Comparison of ENCODE assay signal across 30 cellular contexts in the genomic region with DNA sequence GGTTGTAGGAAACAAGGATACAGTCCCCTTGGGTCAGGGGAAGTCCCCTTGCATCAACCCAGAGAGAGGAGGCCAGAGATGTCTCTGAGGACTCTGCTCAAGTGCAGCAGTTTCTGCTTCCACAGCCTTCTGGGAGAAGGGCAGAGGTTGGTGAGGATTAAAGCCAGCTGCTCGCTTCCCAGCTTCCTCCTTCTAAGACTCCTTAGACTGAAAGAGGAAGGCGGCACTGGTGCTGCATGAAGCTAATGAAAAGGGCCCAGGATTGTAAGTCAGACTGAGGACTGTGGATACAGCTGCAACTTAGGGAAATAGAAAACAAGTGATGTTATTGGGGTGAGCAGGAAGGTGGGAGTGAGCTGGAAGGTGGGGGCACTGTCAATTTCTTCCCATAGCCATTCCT. TPM values are rescaled to one million over a fixed set of nuclear protein-coding genes. Genes with fewer than 3 reads are reported as not detected.
DNase-seq lines count a peak whose midpoint lies in the region; ATAC-seq and TF ChIP-seq lines count a peak whose summit lies in the region.
"Had no signal": no experiment of that assay in that cellular context is flagged by ENCODE, and none has a peak within 500 bp of the region (broad histone marks: within the 10 kb centered on the region; RNA-seq: fewer than 3 reads in every experiment).

Gene OR52K1, plus strand, starts transcription at position 202 of the 400 bp plus-strand sequence. CDS start 6,255 bp downstream, outside the sequence.

- no peaks in the 10 kb centered on the region for H3K9me2 ChIP-seq in PC-3 (replicated peaks; ENCODE audit: low read length)
- H3K9me2 ChIP-seq in hepatocyte (replicated peaks; ENCODE audit: insufficient read depth) = no peaks in the 10 kb centered on the region

- no peak for DNase-seq in MCF 10A (ENCODE audit: unreplicated experiment)
- no peak for DNase-seq in breast epithelium (ENCODE audit: low spot score in 2 of 2)
- DNase-seq in PC-3 = no peak
- no peak for DNase-seq in hepatocyte (ENCODE audit: low spot score)
- DNase-seq in ACHN = no peak
- no peak for DNase-seq in COLO668 (lab: John Stamatoyannopoulos, UW; ENCODE audit: unreplicated experiment)
- DNase-seq: 8988T; activated CD4-positive, alpha-beta memory T cell treated with anti-CD3 and anti-CD28 coated beads for 36 hours; activated CD4-positive, CD25-positive, alpha-beta regulatory T cell; activated gamma-delta T cell treated with Interleukin-2 at 50 U/mL for 16 hours; activated T-cell treated with anti-CD3 and anti-CD28 coated beads for 4 hours; BE2C; dermis blood vessel endothelial cell; EL; mesenchymal stem cell; naive thymus-derived CD8-positive, alpha-beta T cell; NCI-H526; SHP77; stimulated activated CD4-positive, alpha-beta T cell treated with anti-CD3 and anti-CD28 coated beads, Interleukin-2, amount 100 ng/mL, for 24 hours; stimulated activated naive CD8-positive, alpha-beta T cell treated with anti-CD3 and anti-CD28 coated beads, Interleukin-15, Interleukin-2, amounts not matched to agents 100 U/mL and 50 U/mL, for 24 hours; transverse colon had no signal

- WGBS in hepatocyte (ENCODE audit: low lambda C conversion rate, missing lambda C conversion rate) = 82% methylated on average over 2 of the region's 2 CpGs

- H3K9me3 ChIP-seq in breast epithelium (no peaks in the 10 kb centered on the region), PC-3 (ENCODE audit: low read length) (no peaks in the 10 kb centered on the region), hepatocyte (ENCODE audit: low read depth) (no peaks in the 10 kb centered on the region)
- H3K9me3 ChIP-seq: adrenal gland, BE2C, transverse colon had no signal

- no peak for TF ChIP-seq POLR2A in breast epithelium (IDR thresholded peaks at IDR 0.05)

- H3K36me3 Mint-ChIP-seq in MCF 10A (ENCODE audit: insufficient read depth, unreplicated experiment) = peaks cover 6% of the 10 kb centered on the region
- H3K36me3 Mint-ChIP-seq: activated CD4-positive, alpha-beta memory T cell treated with anti-CD3 and anti-CD28 coated beads for 36 hours; naive thymus-derived CD8-positive, alpha-beta T cell had no signal

- H3K9me3 Mint-ChIP-seq in MCF 10A (ENCODE audit: unreplicated experiment) = peaks cover 7% of the 10 kb centered on the region
- H3K9me3 Mint-ChIP-seq: activated CD4-positive, alpha-beta memory T cell treated with anti-CD3 and anti-CD28 coated beads for 36 hours; naive thymus-derived CD8-positive, alpha-beta T cell; T-helper 2 cell treated with Interferon-gamma antibody and Interleukin-4, amounts not matched to agents 5 μg/mL and 100 μg/mL, for 36 hours had no signal

- no peak for ATAC-seq in PC-3
- ATAC-seq in GM19467 (IDR thresholded peaks at IDR 0.05; ENCODE audit: unreplicated experiment) = no peak
- ATAC-seq: HCT116; naive thymus-derived CD8-positive, alpha-beta T cell; stimulated activated naive CD8-positive, alpha-beta T cell treated with anti-CD3 and anti-CD28 coated beads, Interleukin-15, Interleukin-2, amounts not matched to agents 100 U/mL and 50 U/mL, for 24 hours had no signal

- H3K4me3 ChIP-seq in breast epithelium (no peak within 1 kb of the TSS), PC-3 (ENCODE audit: low read length) (no peak within 1 kb of the TSS), hepatocyte (no peak within 1 kb of the TSS)
- H3K4me3 ChIP-seq: adrenal gland, transverse colon had no signal

- BruUV-seq in MCF 10A (replicated peaks; lab: Mats Ljungman, UMichigan) (no TSS peak), PC-3 (replicated peaks; lab: Mats Ljungman, UMichigan) (no TSS peak)

- H3K36me3 ChIP-seq in breast epithelium = no peaks in the 10 kb centered on the region
- no peaks in the 10 kb centered on the region for H3K36me3 ChIP-seq in PC-3 (ENCODE audit: low read depth, low read length)
- H3K36me3 ChIP-seq in hepatocyte (replicated peaks; ENCODE audit: insufficient read depth, low read depth) = no peaks in the 10 kb centered on the region
- H3K36me3 ChIP-seq: adrenal gland, BE2C, transverse colon had no signal

- TF ChIP-seq CTCF in MCF 10A (IDR thresholded peaks at IDR 0.05; ENCODE audit: unreplicated experiment) = no peak
- no peak for TF ChIP-seq CTCF in breast epithelium (IDR thresholded peaks at IDR 0.05)
- TF ChIP-seq CTCF in PC-3 (conservative IDR thresholded peaks at IDR 0.05; ENCODE audit: low read depth, low read length) = no peak
- no peak for TF ChIP-seq CTCF in hepatocyte (IDR thresholded peaks at IDR 0.05; ENCODE audit: poor library complexity)

- no peaks in the 10 kb centered on the region for H4K20me1 ChIP-seq in PC-3 (ENCODE audit: low read length)
- no peaks in the 10 kb centered on the region for H4K20me1 ChIP-seq in hepatocyte (ENCODE audit: insufficient read depth, poor library complexity, severe bottlenecking)

- H3K4me2 ChIP-seq in PC-3 (ENCODE audit: low read length) (peak within 1 kb of the TSS; percentile 65), hepatocyte (no peak within 1 kb of the TSS)

- in situ Hi-C loops in ACHN (cut with HindIII; ENCODE audit: low pct_ligation_motif_present, low pct_unique_long_range_greater_than_20kb, low sequenced_read_pairs) = no loop called here

- no peaks in the 10 kb centered on the region for H3K79me2 ChIP-seq in PC-3 (ENCODE audit: low read length)
- no peaks in the 10 kb centered on the region for H3K79me2 ChIP-seq in hepatocyte
- H3K79me2 ChIP-seq: parathyroid adenoma had no signal

- POLR2A ChIA-PET in MCF 10A (lab: Yijun Ruan, JAX) (interaction anchor here (1.1 kb wide), 1 partner anchor 89 kb away, joined by 3 read pairs; no protein-coding TSS in a partner anchor), PC-3 (lab: Charles Lee; ENCODE audit: unreplicated experiment) (no interaction called here)

- H3F3A ChIP-seq in PC-3 (ENCODE audit: low read length, unreplicated experiment) = peaks cover 6% of the 10 kb centered on the region

- no peak within 1 kb of the TSS for H3K9ac ChIP-seq in PC-3 (ENCODE audit: low read length)
- H3K9ac ChIP-seq: parathyroid adenoma had no signal

- no peak within 1 kb of the TSS for H3K4me3 Mint-ChIP-seq in MCF 10A (ENCODE audit: unreplicated experiment)
- H3K4me3 Mint-ChIP-seq: activated CD4-positive, alpha-beta memory T cell treated with anti-CD3 and anti-CD28 coated beads for 36 hours; naive thymus-derived CD8-positive, alpha-beta T cell; T-helper 2 cell treated with Interferon-gamma antibody and Interleukin-4, amounts not matched to agents 5 μg/mL and 100 μg/mL, for 36 hours had no signal

- H3K27ac ChIP-seq in breast epithelium (no peak within 1 kb of the TSS), PC-3 (ENCODE audit: low read length) (peak within 1 kb of the TSS; percentile 93), hepatocyte (peak within 1 kb of the TSS; percentile 47), temporal lobe (ENCODE audit: low read depth, low read length) (peak within 1 kb of the TSS; percentile 24)
- H3K27ac ChIP-seq: adrenal gland, parathyroid adenoma, transverse colon had no signal

- H3K4me1 Mint-ChIP-seq in MCF 10A (ENCODE audit: insufficient read depth, unreplicated experiment) = peaks cover 12% of the 10 kb centered on the region
- H3K4me1 Mint-ChIP-seq: naive thymus-derived CD8-positive, alpha-beta T cell had no signal

- H2AFZ ChIP-seq in PC-3 (ENCODE audit: low read length) = no peak within 1 kb of the TSS
- no peak within 1 kb of the TSS for H2AFZ ChIP-seq in hepatocyte
- H2AFZ ChIP-seq: parathyroid adenoma had no signal

- H3K4me1 ChIP-seq in breast epithelium = no peaks in the 10 kb centered on the region
- peaks cover 40% of the 10 kb centered on the region for H3K4me1 ChIP-seq in PC-3 (ENCODE audit: insufficient read depth, low read length)
- H3K4me1 ChIP-seq in hepatocyte (ENCODE audit: insufficient read depth) = peaks cover 9% of the 10 kb centered on the region
- H3K4me1 ChIP-seq: adrenal gland, BE2C, parathyroid adenoma, transverse colon had no signal

- intact Hi-C loops in MCF 10A (cut with micrococcal nuclease) (no loop called here), breast epithelium (cut with DNase I; ENCODE audit: low total_unique reads) (no loop called here), PC-3 (cut with micrococcal nuclease) (loop anchor here (5.0 kb wide), 1 partner anchor 90 kb away; the partner anchor contains the start of gene TRIM21)

- CTCF ChIA-PET in MCF 10A (lab: Yijun Ruan, JAX) = interaction anchor here (2.0 to 2.2 kb wide), 2 partner anchors 10 to 295 kb away, joined by 19 to 22 read pairs; no protein-coding TSS in a partner anchor
- CTCF ChIA-PET in PC-3 (lab: Charles Lee) = no interaction called here

- H3K27me3 Mint-ChIP-seq in MCF 10A (ENCODE audit: insufficient read depth, unreplicated experiment) = no peaks in the 10 kb centered on the region

- peak within 1 kb of the TSS; percentile 57 for H3K27ac Mint-ChIP-seq in MCF 10A (ENCODE audit: low read depth, unreplicated experiment)
- H3K27ac Mint-ChIP-seq: activated CD4-positive, alpha-beta memory T cell treated with anti-CD3 and anti-CD28 coated beads for 36 hours; naive thymus-derived CD8-positive, alpha-beta T cell; T-helper 2 cell treated with Interferon-gamma antibody and Interleukin-4, amounts not matched to agents 5 μg/mL and 100 μg/mL, for 36 hours had no signal

- H3K27me3 ChIP-seq in breast epithelium = no peaks in the 10 kb centered on the region
- no peaks in the 10 kb centered on the region for H3K27me3 ChIP-seq in PC-3 (ENCODE audit: low read length)
- no peaks in the 10 kb centered on the region for H3K27me3 ChIP-seq in hepatocyte
- H3K27me3 ChIP-seq: adrenal gland, BE2C, transverse colon had no signal

RNA-seq across cellular contexts. Expression of gene OR52K1, which starts in this region (rescaled TPM):
- total RNA-seq in MCF 10A (2022) = not detected in 2 replicates
- under 1 TPM in 2 of 3 donors, not detected in 1; under 0.01 TPM for total RNA-seq in breast epithelium
- not detected in 2 replicates for total RNA-seq in PC-3 (2014; rRNA removed)
- total RNA-seq in hepatocyte = 0.04 and 0.07 TPM in 2 replicates
- polyA plus RNA-seq in hepatocyte = not detected in 2 replicates
- not detected for total RNA-seq in temporal lobe
- total RNA-seq: activated CD4-positive, alpha-beta memory T cell treated with anti-CD3 and anti-CD28 coated beads for 36 hours; bronchial epithelial cell; dermis blood vessel endothelial cell; fibroblast of villous mesenchyme; HT1080; naive thymus-derived CD8-positive, alpha-beta T cell; transverse colon had no signal
- polyA plus RNA-seq: adrenal gland; naive thymus-derived CD8-positive, alpha-beta T cell had no signal

Comparison
In these comparisons a context has a peak if more than half of its experiments do, and no peak if none do; other contexts are left out.
1. H3K27ac ChIP-seq: peak in PC-3 (single experiment), hepatocyte (single experiment) and temporal lobe (single experiment); none in breast epithelium (0 of 2).